In genomic region chr4:122705547-122705946, GRCh38 we compare ENCODE assay signal across 17 cellular contexts. TPM values are rescaled to one million over a fixed set of nuclear protein-coding genes. Genes with fewer than 3 reads are reported as not detected.
DNase-seq lines count a peak whose midpoint lies in the region; ATAC-seq lines count a peak whose summit lies in the region.
"Had no signal": no experiment of that assay in that cellular context is flagged by ENCODE, and none has a peak within 500 bp of the region (broad histone marks: within the 10 kb centered on the region; RNA-seq: fewer than 3 reads in every experiment).

No MANE protein-coding gene starts in this region.

- H3K4me1 Mint-ChIP-seq in activated CD8-positive, alpha-beta memory T cell treated with anti-CD3 and anti-CD28 coated beads, Interleukin-2, amount 10 ng/mL, durations not matched to agents 7 days and 5 days: peaks cover 36% of the 10 kb centered on the region
- peaks cover 23% of the 10 kb centered on the region for H3K4me1 Mint-ChIP-seq in stimulated activated naive CD8-positive, alpha-beta T cell treated with anti-CD3 and anti-CD28 coated beads, Interleukin-15, amount 100 ng/mL, for 72 hours
- peaks cover 68% of the 10 kb centered on the region for H3K4me1 Mint-ChIP-seq in activated CD4-positive, alpha-beta memory T cell treated with anti-CD3 and anti-CD28 coated beads for 36 hours (ENCODE audit: low read depth)
- H3K4me1 Mint-ChIP-seq in stimulated activated effector memory CD8-positive, alpha-beta T cell treated with anti-CD3 and anti-CD28 coated beads, Interleukin-12 subunit alpha, Interleukin-12 subunit beta, amount 100 ng/mL, for 72 hours: peaks cover 30% of the 10 kb centered on the region

- peaks cover 26% of the 10 kb centered on the region for H3K27me3 Mint-ChIP-seq in activated CD8-positive, alpha-beta memory T cell treated with anti-CD3 and anti-CD28 coated beads, Interleukin-2, amount 10 ng/mL, durations not matched to agents 7 days and 5 days
- peaks cover 23% of the 10 kb centered on the region for H3K27me3 Mint-ChIP-seq in stimulated activated naive CD8-positive, alpha-beta T cell treated with anti-CD3 and anti-CD28 coated beads, Interleukin-15, amount 100 ng/mL, for 72 hours
- no peaks in the 10 kb centered on the region for H3K27me3 Mint-ChIP-seq in activated CD4-positive, alpha-beta memory T cell treated with anti-CD3 and anti-CD28 coated beads for 36 hours

- CTCF ChIA-PET in activated CD8-positive, alpha-beta memory T cell treated with anti-CD3 and anti-CD28 coated beads, Interleukin-2, amount 10 ng/mL, durations not matched to agents 7 days and 5 days (lab: Charles Lee): interaction anchor here (1.0 to 1.3 kb wide), 3 partner anchors 12 to 105 kb away, joined by 3 read pairs; no protein-coding TSS in a partner anchor
- CTCF ChIA-PET in activated CD4-positive, alpha-beta memory T cell treated with anti-CD3 and anti-CD28 coated beads for 36 hours (lab: Charles Lee): interaction anchor here (0.7 to 2.5 kb wide), 2 partner anchors 12 to 52 kb away, joined by 4 to 9 read pairs; no protein-coding TSS in a partner anchor

- no peak overlapping the region for H3K4me3 Mint-ChIP-seq in activated CD8-positive, alpha-beta memory T cell treated with anti-CD3 and anti-CD28 coated beads, Interleukin-2, amount 10 ng/mL, durations not matched to agents 7 days and 5 days
- H3K4me3 Mint-ChIP-seq in stimulated activated naive CD8-positive, alpha-beta T cell treated with anti-CD3 and anti-CD28 coated beads, Interleukin-15, amount 100 ng/mL, for 72 hours: peak overlapping the region in 1 of 2 donors; percentile 64
- H3K4me3 Mint-ChIP-seq in activated CD4-positive, alpha-beta memory T cell treated with anti-CD3 and anti-CD28 coated beads for 36 hours: peak overlapping the region; percentile 44
- H3K4me3 Mint-ChIP-seq in stimulated activated effector memory CD8-positive, alpha-beta T cell treated with anti-CD3 and anti-CD28 coated beads, Interleukin-12 subunit alpha, Interleukin-12 subunit beta, amount 100 ng/mL, for 72 hours: no peak overlapping the region
- H3K4me3 Mint-ChIP-seq: CD8-positive, alpha-beta T cell had no signal

- intact Hi-C loops in activated CD4-positive, alpha-beta memory T cell treated with anti-CD3 and anti-CD28 coated beads for 36 hours (cut with micrococcal nuclease): no loop called here

- POLR2A ChIA-PET in activated CD4-positive, alpha-beta memory T cell treated with anti-CD3 and anti-CD28 coated beads for 36 hours (lab: Charles Lee): interaction anchor here (0.9 to 1.3 kb wide), 5 partner anchors 17 to 88 kb away, joined by 3 to 6 read pairs (median 4); partner anchors contain the start of gene IL21

- peak; percentile 38 for ATAC-seq in activated CD8-positive, alpha-beta memory T cell treated with anti-CD3 and anti-CD28 coated beads, Interleukin-2, amount 10 ng/mL, durations not matched to agents 7 days and 5 days
- ATAC-seq in stimulated activated naive CD8-positive, alpha-beta T cell treated with anti-CD3 and anti-CD28 coated beads, Interleukin-15, amount 100 ng/mL, for 72 hours: peak; percentile 53
- ATAC-seq in stimulated activated naive CD8-positive, alpha-beta T cell treated with anti-CD3 and anti-CD28 coated beads, Interleukin-15, Interleukin-2, amounts not matched to agents 100 U/mL and 50 U/mL, for 24 hours: no peak
- peak; percentile 47 for ATAC-seq in stimulated activated effector memory CD8-positive, alpha-beta T cell treated with anti-CD3 and anti-CD28 coated beads, Interleukin-12 subunit alpha, Interleukin-12 subunit beta, amount 100 ng/mL, for 72 hours
- ATAC-seq: CD8-positive, alpha-beta T cell had no signal

- peaks cover 4% of the 10 kb centered on the region for H3K36me3 Mint-ChIP-seq in activated CD8-positive, alpha-beta memory T cell treated with anti-CD3 and anti-CD28 coated beads, Interleukin-2, amount 10 ng/mL, durations not matched to agents 7 days and 5 days
- H3K36me3 Mint-ChIP-seq in activated CD4-positive, alpha-beta memory T cell treated with anti-CD3 and anti-CD28 coated beads for 36 hours: peaks cover 38% of the 10 kb centered on the region
- H3K36me3 Mint-ChIP-seq in stimulated activated effector memory CD8-positive, alpha-beta T cell treated with anti-CD3 and anti-CD28 coated beads, Interleukin-12 subunit alpha, Interleukin-12 subunit beta, amount 100 ng/mL, for 72 hours: peaks cover under 1% of the 10 kb centered on the region
- H3K36me3 Mint-ChIP-seq: CD8-positive, alpha-beta T cell had no signal

- H3K9me3 Mint-ChIP-seq in activated CD8-positive, alpha-beta memory T cell treated with anti-CD3 and anti-CD28 coated beads, Interleukin-2, amount 10 ng/mL, durations not matched to agents 7 days and 5 days (ENCODE audit: low read depth): no peaks in the 10 kb centered on the region
- H3K9me3 Mint-ChIP-seq in stimulated activated naive CD8-positive, alpha-beta T cell treated with anti-CD3 and anti-CD28 coated beads, Interleukin-15, amount 100 ng/mL, for 72 hours: peaks cover 0 to 6% of the 10 kb centered on the region in 2 donors
- no peaks in the 10 kb centered on the region for H3K9me3 Mint-ChIP-seq in activated CD4-positive, alpha-beta memory T cell treated with anti-CD3 and anti-CD28 coated beads for 36 hours
- no peaks in the 10 kb centered on the region for H3K9me3 Mint-ChIP-seq in stimulated activated effector memory CD8-positive, alpha-beta T cell treated with anti-CD3 and anti-CD28 coated beads, Interleukin-12 subunit alpha, Interleukin-12 subunit beta, amount 100 ng/mL, for 72 hours
- H3K9me3 Mint-ChIP-seq: CD8-positive, alpha-beta T cell had no signal

- H3K27ac Mint-ChIP-seq in activated CD8-positive, alpha-beta memory T cell treated with anti-CD3 and anti-CD28 coated beads, Interleukin-2, amount 10 ng/mL, durations not matched to agents 7 days and 5 days: no peak overlapping the region
- peak overlapping the region in 1 of 2 donors; percentile 92 for H3K27ac Mint-ChIP-seq in stimulated activated naive CD8-positive, alpha-beta T cell treated with anti-CD3 and anti-CD28 coated beads, Interleukin-15, amount 100 ng/mL, for 72 hours
- peak overlapping the region; percentile 80 for H3K27ac Mint-ChIP-seq in activated CD4-positive, alpha-beta memory T cell treated with anti-CD3 and anti-CD28 coated beads for 36 hours
- H3K27ac Mint-ChIP-seq in stimulated activated effector memory CD8-positive, alpha-beta T cell treated with anti-CD3 and anti-CD28 coated beads, Interleukin-12 subunit alpha, Interleukin-12 subunit beta, amount 100 ng/mL, for 72 hours: no peak overlapping the region
- H3K27ac Mint-ChIP-seq: CD8-positive, alpha-beta T cell had no signal

- DNase-seq in activated CD8-positive, alpha-beta memory T cell treated with anti-CD3 and anti-CD28 coated beads, Interleukin-2, amount 10 ng/mL, durations not matched to agents 7 days and 5 days: no peak
- no peak for DNase-seq in activated CD8-positive, alpha-beta memory T cell treated with anti-CD3 and anti-CD28 coated beads for 24 hours
- no peak for DNase-seq in stimulated activated naive CD8-positive, alpha-beta T cell treated with anti-CD3 and anti-CD28 coated beads, Interleukin-15, amount 100 ng/mL, for 72 hours
- DNase-seq in stimulated activated naive CD8-positive, alpha-beta T cell treated with anti-CD3 and anti-CD28 coated beads, Interleukin-15, Interleukin-2, amounts not matched to agents 100 U/mL and 50 U/mL, for 24 hours: no peak
- no peak for DNase-seq in activated CD4-positive, alpha-beta memory T cell treated with anti-CD3 and anti-CD28 coated beads for 36 hours
- no peak for DNase-seq in stimulated activated effector memory CD8-positive, alpha-beta T cell treated with anti-CD3 and anti-CD28 coated beads, Interleukin-12 subunit alpha, Interleukin-12 subunit beta, amount 100 ng/mL, for 72 hours (ENCODE audit: low spot score in 2 of 2)
- DNase-seq in stimulated activated CD4-positive, alpha-beta T cell treated with anti-CD3 and anti-CD28 coated beads, Interleukin-4, amount 100 ng/mL, for 4 hours: no peak
- DNase-seq in NCI-H1930 (lab: John Stamatoyannopoulos, UW): no peak
- DNase-seq: Calu3; CD8-positive, alpha-beta T cell; GF-D8; NCI-H1417; NCI-H187; NCI-H226; NCI-H524; NCI-H82; Peyer's patch had no signal

RNA-seq across cellular contexts. Expression of gene BBS12, which starts 27.0 kb away (rescaled TPM):
- 1 to 10 TPM; 2.1 to 3.6 TPM for total RNA-seq in activated CD8-positive, alpha-beta memory T cell treated with anti-CD3 and anti-CD28 coated beads, Interleukin-2, amount 10 ng/mL, durations not matched to agents 7 days and 5 days
- 1 to 10 TPM; 3.7 to 4.3 TPM for total RNA-seq in activated CD4-positive, alpha-beta memory T cell treated with anti-CD3 and anti-CD28 coated beads for 36 hours
